Comparison of ENCODE assay signal across 3 cellular contexts in genomic region chr5:75891736-75892135, GRCh38.
"Had no signal": no experiment of that assay in that cellular context is flagged by ENCODE, and none has a peak within 500 bp of the region (broad histone marks: within the 10 kb centered on the region; RNA-seq: fewer than 3 reads in every experiment).

No MANE protein-coding gene starts in this region.

- DNase-seq: GDM1, GF-D8 had no signal

- H3K4me3 ChIP-seq: GM12878 had no signal

- ATAC-seq: GM12878 had no signal
